In the genomic region with DNA sequence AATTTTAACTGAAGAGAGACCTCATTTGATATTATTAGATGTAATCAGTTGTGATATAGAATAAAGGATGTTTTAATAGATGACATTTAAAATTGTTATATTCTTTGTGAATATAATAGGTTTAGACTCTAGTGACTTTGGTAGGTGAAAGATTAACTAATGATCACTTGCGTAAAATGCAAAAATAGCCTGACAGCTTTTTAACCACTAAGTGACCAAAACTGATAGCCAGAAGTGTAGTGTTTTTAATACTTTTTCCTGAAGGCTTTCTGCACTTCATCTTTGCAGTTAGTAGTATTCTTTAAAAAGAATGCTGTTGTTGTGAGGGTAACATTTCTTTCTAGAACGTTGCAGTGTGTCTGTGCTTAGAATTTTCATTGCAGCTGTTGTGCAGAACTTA, we compare ENCODE assay signal across 1 cellular context.
TF ChIP-seq lines count a peak whose summit lies in the region.

No MANE protein-coding gene starts in this region.

TF ChIP-seq in GM12878, 131 proteins besides CTCF, POLR2A, EP300 and RAD21:
- TF ChIP-seq ZZZ3 (IDR thresholded peaks at IDR 0.05; ENCODE audit: control insufficient read depth, insufficient read length, low read depth) (no peak), CBX5 (IDR thresholded peaks at IDR 0.05; ENCODE audit: low read depth) (no peak), HDAC2 (IDR thresholded peaks at IDR 0.05) (no peak), SMAD1 (IDR thresholded peaks at IDR 0.05; ENCODE audit: low read depth, partially characterized antibody) (peak; percentile 5), KLF5 (IDR thresholded peaks at IDR 0.05; ENCODE audit: partially characterized antibody) (no peak), MTA2 (IDR thresholded peaks at IDR 0.05; ENCODE audit: low read depth) (peak; percentile 55; the same call in 1 of the 2 replicates), TCF3 (IDR thresholded peaks at IDR 0.05; ENCODE audit: borderline replicate concordance, insufficient read depth, low read depth, low read length) (no peak)
- TF ChIP-seq, protein P1, sequence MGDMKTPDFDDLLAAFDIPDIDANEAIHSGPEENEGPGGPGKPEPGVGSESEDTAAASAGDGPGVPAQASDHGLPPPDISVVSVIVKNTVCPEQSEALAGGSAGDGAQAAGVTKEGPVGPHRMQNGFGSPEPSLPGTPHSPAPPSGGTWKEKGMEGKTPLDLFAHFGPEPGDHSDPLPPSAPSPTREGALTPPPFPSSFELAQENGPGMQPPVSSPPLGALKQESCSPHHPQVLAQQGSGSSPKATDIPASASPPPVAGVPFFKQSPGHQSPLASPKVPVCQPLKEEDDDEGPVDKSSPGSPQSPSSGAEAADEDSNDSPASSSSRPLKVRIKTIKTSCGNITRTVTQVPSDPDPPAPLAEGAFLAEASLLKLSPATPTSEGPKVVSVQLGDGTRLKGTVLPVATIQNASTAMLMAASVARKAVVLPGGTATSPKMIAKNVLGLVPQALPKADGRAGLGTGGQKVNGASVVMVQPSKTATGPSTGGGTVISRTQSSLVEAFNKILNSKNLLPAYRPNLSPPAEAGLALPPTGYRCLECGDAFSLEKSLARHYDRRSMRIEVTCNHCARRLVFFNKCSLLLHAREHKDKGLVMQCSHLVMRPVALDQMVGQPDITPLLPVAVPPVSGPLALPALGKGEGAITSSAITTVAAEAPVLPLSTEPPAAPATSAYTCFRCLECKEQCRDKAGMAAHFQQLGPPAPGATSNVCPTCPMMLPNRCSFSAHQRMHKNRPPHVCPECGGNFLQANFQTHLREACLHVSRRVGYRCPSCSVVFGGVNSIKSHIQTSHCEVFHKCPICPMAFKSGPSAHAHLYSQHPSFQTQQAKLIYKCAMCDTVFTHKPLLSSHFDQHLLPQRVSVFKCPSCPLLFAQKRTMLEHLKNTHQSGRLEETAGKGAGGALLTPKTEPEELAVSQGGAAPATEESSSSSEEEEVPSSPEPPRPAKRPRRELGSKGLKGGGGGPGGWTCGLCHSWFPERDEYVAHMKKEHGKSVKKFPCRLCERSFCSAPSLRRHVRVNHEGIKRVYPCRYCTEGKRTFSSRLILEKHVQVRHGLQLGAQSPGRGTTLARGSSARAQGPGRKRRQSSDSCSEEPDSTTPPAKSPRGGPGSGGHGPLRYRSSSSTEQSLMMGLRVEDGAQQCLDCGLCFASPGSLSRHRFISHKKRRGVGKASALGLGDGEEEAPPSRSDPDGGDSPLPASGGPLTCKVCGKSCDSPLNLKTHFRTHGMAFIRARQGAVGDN (IDR thresholded peaks at IDR 0.05), result no peak
- TF ChIP-seq, protein P2, sequence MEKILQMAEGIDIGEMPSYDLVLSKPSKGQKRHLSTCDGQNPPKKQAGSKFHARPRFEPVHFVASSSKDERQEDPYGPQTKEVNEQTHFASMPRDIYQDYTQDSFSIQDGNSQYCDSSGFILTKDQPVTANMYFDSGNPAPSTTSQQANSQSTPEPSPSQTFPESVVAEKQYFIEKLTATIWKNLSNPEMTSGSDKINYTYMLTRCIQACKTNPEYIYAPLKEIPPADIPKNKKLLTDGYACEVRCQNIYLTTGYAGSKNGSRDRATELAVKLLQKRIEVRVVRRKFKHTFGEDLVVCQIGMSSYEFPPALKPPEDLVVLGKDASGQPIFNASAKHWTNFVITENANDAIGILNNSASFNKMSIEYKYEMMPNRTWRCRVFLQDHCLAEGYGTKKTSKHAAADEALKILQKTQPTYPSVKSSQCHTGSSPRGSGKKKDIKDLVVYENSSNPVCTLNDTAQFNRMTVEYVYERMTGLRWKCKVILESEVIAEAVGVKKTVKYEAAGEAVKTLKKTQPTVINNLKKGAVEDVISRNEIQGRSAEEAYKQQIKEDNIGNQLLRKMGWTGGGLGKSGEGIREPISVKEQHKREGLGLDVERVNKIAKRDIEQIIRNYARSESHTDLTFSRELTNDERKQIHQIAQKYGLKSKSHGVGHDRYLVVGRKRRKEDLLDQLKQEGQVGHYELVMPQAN (conservative IDR thresholded peaks at IDR 0.05), result no peak
- TF ChIP-seq, protein P3, sequence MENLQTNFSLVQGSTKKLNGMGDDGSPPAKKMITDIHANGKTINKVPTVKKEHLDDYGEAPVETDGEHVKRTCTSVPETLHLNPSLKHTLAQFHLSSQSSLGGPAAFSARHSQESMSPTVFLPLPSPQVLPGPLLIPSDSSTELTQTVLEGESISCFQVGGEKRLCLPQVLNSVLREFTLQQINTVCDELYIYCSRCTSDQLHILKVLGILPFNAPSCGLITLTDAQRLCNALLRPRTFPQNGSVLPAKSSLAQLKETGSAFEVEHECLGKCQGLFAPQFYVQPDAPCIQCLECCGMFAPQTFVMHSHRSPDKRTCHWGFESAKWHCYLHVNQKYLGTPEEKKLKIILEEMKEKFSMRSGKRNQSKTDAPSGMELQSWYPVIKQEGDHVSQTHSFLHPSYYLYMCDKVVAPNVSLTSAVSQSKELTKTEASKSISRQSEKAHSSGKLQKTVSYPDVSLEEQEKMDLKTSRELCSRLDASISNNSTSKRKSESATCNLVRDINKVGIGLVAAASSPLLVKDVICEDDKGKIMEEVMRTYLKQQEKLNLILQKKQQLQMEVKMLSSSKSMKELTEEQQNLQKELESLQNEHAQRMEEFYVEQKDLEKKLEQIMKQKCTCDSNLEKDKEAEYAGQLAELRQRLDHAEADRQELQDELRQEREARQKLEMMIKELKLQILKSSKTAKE (IDR thresholded peaks at IDR 0.05; ENCODE audit: low read depth, poor library complexity, severe bottlenecking), result no peak
TF ChIP-seq in GM12878: peak in this region for 2.
